Comparison of ENCODE assay signal across 28 cellular contexts in the genomic region with DNA sequence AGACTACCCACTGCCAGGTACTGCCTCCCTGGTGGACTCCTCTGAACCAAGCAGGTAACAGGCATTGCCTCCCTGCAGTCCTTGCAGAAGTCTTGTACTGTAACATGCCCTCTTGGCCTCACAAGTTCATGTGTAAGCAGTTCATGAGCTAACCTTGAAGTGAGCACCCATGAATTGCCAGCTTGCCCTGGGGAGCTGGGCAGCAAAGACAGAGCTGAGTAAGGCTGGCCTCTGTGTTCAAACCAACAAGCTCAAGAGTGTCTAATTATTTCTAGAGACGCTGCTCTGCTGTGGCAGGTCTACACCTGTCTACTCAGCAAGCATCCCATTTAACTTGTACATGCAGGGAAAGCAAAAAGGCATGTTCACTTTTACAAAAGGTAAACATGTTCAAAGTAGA.
DNase-seq lines count a peak whose midpoint lies in the region; ATAC-seq and TF ChIP-seq lines count a peak whose summit lies in the region.
"Had no signal": no experiment of that assay in that cellular context is flagged by ENCODE, and none has a peak within 500 bp of the region (broad histone marks: within the 10 kb centered on the region; RNA-seq: fewer than 3 reads in every experiment).

No MANE protein-coding gene starts in this region.

- POLR2A ChIA-PET in PC-9 (lab: Charles Lee; ENCODE audit: unreplicated experiment) = no interaction called here

- peak overlapping the region; percentile 86 for H3K27ac ChIP-seq in PC-9
- no peak overlapping the region for H3K27ac ChIP-seq in left lung
- H3K27ac ChIP-seq in tibial artery = no peak overlapping the region
- H3K27ac ChIP-seq in Peyer's patch = no peak overlapping the region
- H3K27ac ChIP-seq: cardiac muscle cell, coronary artery, esophagus squamous epithelium, gastrocnemius medialis, neural progenitor cell, sigmoid colon had no signal

- H3K9me3 ChIP-seq in PC-9 (ENCODE audit: insufficient read depth, low read depth) (peaks cover 4% of the 10 kb centered on the region; the same call in 1 of the 2 replicates), left lung (no peaks in the 10 kb centered on the region), tibial artery (no peaks in the 10 kb centered on the region), Peyer's patch (no peaks in the 10 kb centered on the region)
- H3K9me3 ChIP-seq: esophagus squamous epithelium, gastrocnemius medialis, sigmoid colon, SK-N-SH had no signal

- H3K4me1 ChIP-seq in PC-9 (replicated peaks; ENCODE audit: insufficient read depth) (peaks cover 86% of the 10 kb centered on the region), left lung (no peaks in the 10 kb centered on the region), tibial artery (peaks cover 0 to 48% (median 21%) of the 10 kb centered on the region in 4 donors), Peyer's patch (no peaks in the 10 kb centered on the region)

- H2AFZ ChIP-seq in PC-9 = 0 out of 2 replicates have a peak overlapping the region, but pooled peaks have one; percentile 31
- H2AFZ ChIP-seq: neural progenitor cell had no signal

- TF ChIP-seq CTCF in PC-9 (conservative IDR thresholded peaks at IDR 0.05) (no peak), left lung (IDR thresholded peaks at IDR 0.05) (no peak), tibial artery (IDR thresholded peaks at IDR 0.05) (no peak), Peyer's patch (IDR thresholded peaks at IDR 0.05) (no peak)

- BruUV-seq in PC-9 (replicated peaks; lab: Mats Ljungman, UMichigan) = no TSS peak

- no peaks in the 10 kb centered on the region for H4K20me1 ChIP-seq in PC-9 (ENCODE audit: insufficient read depth)

- H3F3A ChIP-seq in PC-9 (ENCODE audit: insufficient read depth, low read depth) = peaks cover 47% of the 10 kb centered on the region

- H3K27me3 ChIP-seq in PC-9 (ENCODE audit: insufficient read depth, low read depth) = no peaks in the 10 kb centered on the region
- H3K27me3 ChIP-seq in left lung = no peaks in the 10 kb centered on the region
- no peaks in the 10 kb centered on the region for H3K27me3 ChIP-seq in tibial artery
- no peaks in the 10 kb centered on the region for H3K27me3 ChIP-seq in Peyer's patch
- H3K27me3 ChIP-seq: cardiac muscle cell, esophagus squamous epithelium, gastrocnemius medialis, neural progenitor cell, sigmoid colon had no signal

- CTCF ChIA-PET in PC-9 (lab: Charles Lee) = no interaction called here

- intact Hi-C loops in PC-9 (cut with micrococcal nuclease; ENCODE audit: unreplicated experiment) (no loop called here), left lung (cut with DNase I) (no loop called here), tibial artery (cut with DNase I; ENCODE audit: low total_unique reads) (no loop called here)

- no peak overlapping the region for H3K4me3 ChIP-seq in PC-9
- H3K4me3 ChIP-seq in left lung = no peak overlapping the region
- no peak overlapping the region for H3K4me3 ChIP-seq in tibial artery
- no peak overlapping the region for H3K4me3 ChIP-seq in Peyer's patch
- H3K4me3 ChIP-seq: cardiac muscle cell, coronary artery, esophagus squamous epithelium, gastrocnemius medialis, neural progenitor cell, sigmoid colon had no signal

- DNase-seq in DMS79 (lab: John Stamatoyannopoulos, UW) = peak; percentile 48
- DNase-seq in NCI-H1436 treated with DMSO at 0.1 percent for 48 hours (lab: John Stamatoyannopoulos, UW) = peak; percentile 52
- DNase-seq in PC-9 = no peak
- no peak for DNase-seq in left lung
- no peak for DNase-seq in islet precursor cell
- no peak for DNase-seq in tibial artery
- DNase-seq in Peyer's patch = no peak
- DNase-seq: activated CD8-positive, alpha-beta T cell treated with anti-CD3 and anti-CD28 coated beads, Interleukin-2, amount 10 ng/mL, durations not matched to agents 7 days and 5 days; activated naive CD8-positive, alpha-beta T cell treated with anti-CD3 and anti-CD28 coated beads for 36 hours; aorta; C1 segment of cervical spinal cord; EL; esophagus squamous epithelium; gastrocnemius medialis; Kasumi-1; left cardiac atrium; MV-4-11; NCI-H2029; NCI-H524 treated with DMSO at 0.1 percent for 48 hours; sigmoid colon; SK-N-SH; stimulated activated CD4-positive, alpha-beta T cell treated with anti-CD3 and anti-CD28 coated beads, Interleukin-15, amount 100 ng/mL, for 24 hours; stimulated activated naive B cell treated with anti-CD40 and anti-IgM and Interleukin-4, amounts not matched to agents 10 μg/mL and 1 μg/mL and 100 μg/mL, for 72 hours; T-helper 2 cell had no signal

- no peak for TF ChIP-seq POLR2A in Peyer's patch (IDR thresholded peaks at IDR 0.05)

- peak overlapping the region; percentile 63 for H3K4me2 ChIP-seq in PC-9
- H3K4me2 ChIP-seq: neural progenitor cell, SK-N-SH had no signal

- H3K36me3 ChIP-seq in PC-9 (ENCODE audit: low read depth) (no peaks in the 10 kb centered on the region), left lung (no peaks in the 10 kb centered on the region), tibial artery (no peaks in the 10 kb centered on the region), Peyer's patch (no peaks in the 10 kb centered on the region)
- H3K36me3 ChIP-seq: cardiac muscle cell, esophagus squamous epithelium, gastrocnemius medialis, neural progenitor cell, sigmoid colon had no signal

- no peaks in the 10 kb centered on the region for H3K9me2 ChIP-seq in PC-9 (ENCODE audit: insufficient read depth)
- H3K9me2 ChIP-seq: SK-N-SH had no signal

- H3K79me2 ChIP-seq in PC-9 (ENCODE audit: low read depth) = no peaks in the 10 kb centered on the region

- ATAC-seq in left lung = peak; percentile 34
- ATAC-seq: activated CD8-positive, alpha-beta T cell treated with anti-CD3 and anti-CD28 coated beads, Interleukin-2, amount 10 ng/mL, durations not matched to agents 7 days and 5 days; gastrocnemius medialis; HepG2; left cardiac atrium; stimulated activated naive B cell treated with anti-CD40 and anti-IgM and Interleukin-4, amounts not matched to agents 10 μg/mL and 1 μg/mL and 100 μg/mL, for 72 hours had no signal

Comparison
In these comparisons a context has a peak if more than half of its experiments do, and no peak if none do; other contexts are left out.
1. DNase-seq: peak in DMS79 (single experiment) and NCI-H1436 treated with DMSO at 0.1 percent for 48 hours (single experiment); none in PC-9 (0 of 2), left lung (0 of 2), islet precursor cell (single experiment), tibial artery (0 of 2) and Peyer's patch (0 of 3).